Comparison of ENCODE assay signal across 9 cellular contexts in genomic region chr5:142432961-142433360, GRCh38.
A peak's percentile ranks its signal among the peaks of the same experiment; 100 is the strongest.
DNase-seq lines count a peak whose midpoint lies in the region; ATAC-seq, FAIRE-seq and TF ChIP-seq lines count a peak whose summit lies in the region.
"Had no signal": no experiment of that assay in that cellular context is flagged by ENCODE, and none has a peak within 500 bp of the region (broad histone marks: within the 10 kb centered on the region; RNA-seq: fewer than 3 reads in every experiment).

No MANE protein-coding gene starts in this region.

- DNase-seq in activated T-helper 1 cell treated with anti-CD3 and anti-CD28 coated beads, Interleukin-12 subunit alpha, Interleukin-12 subunit beta, Interleukin-2, Interleukin-4 antibody, amounts not matched to agents 30 ng/mL and 10 ng/mL and 1 ng/mL, durations not matched to agents 14 hours and 24 hours and 36 hours (ENCODE audit: low spot score), result peak; percentile 56
- DNase-seq in pancreas (no peak), head of caudate nucleus (no peak), COLO668 (lab: John Stamatoyannopoulos, UW; ENCODE audit: unreplicated experiment) (no peak), inferior parietal cortex (ENCODE audit: extremely low spot score) (no peak), NCI-H524 treated with DMSO at 0.1 percent for 48 hours (lab: John Stamatoyannopoulos, UW) (no peak)
- DNase-seq: kidney glomerular epithelial cell had no signal

- H3K36me3 ChIP-seq in pancreas, result no peaks in the 10 kb centered on the region

- no peaks in the 10 kb centered on the region for H3K27me3 ChIP-seq in pancreas

- no peak overlapping the region for H3K4me3 ChIP-seq in pancreas

- peaks cover 36% of the 10 kb centered on the region for H3K4me1 Mint-ChIP-seq in activated T-helper 1 cell treated with anti-CD3 and anti-CD28 coated beads, Interleukin-12 subunit alpha, Interleukin-12 subunit beta, Interleukin-2, Interleukin-4 antibody, amounts not matched to agents 30 ng/mL and 10 ng/mL and 1 ng/mL, durations not matched to agents 14 hours and 24 hours and 36 hours (ENCODE audit: low read depth)

- intact Hi-C loops in activated T-helper 1 cell treated with anti-CD3 and anti-CD28 coated beads, Interleukin-12 subunit alpha, Interleukin-12 subunit beta, Interleukin-2, Interleukin-4 antibody, amounts not matched to agents 30 ng/mL and 10 ng/mL and 1 ng/mL, durations not matched to agents 14 hours and 24 hours and 36 hours (cut with micrococcal nuclease), result loop anchor here (1.0 to 5.0 kb wide), 3 partner anchors 39 to 111 kb away; no protein-coding TSS in a partner anchor
- intact Hi-C loops in pancreas (cut with DNase I) (no loop called here), head of caudate nucleus (cut with DNase I) (no loop called here)

- FAIRE-seq in pancreas (lab: Jason Lieb, UNC), result no peak

- TF ChIP-seq CTCF in pancreas (IDR thresholded peaks at IDR 0.05), result no peak

- no peaks in the 10 kb centered on the region for H3K9me3 Mint-ChIP-seq in activated T-helper 1 cell treated with anti-CD3 and anti-CD28 coated beads, Interleukin-12 subunit alpha, Interleukin-12 subunit beta, Interleukin-2, Interleukin-4 antibody, amounts not matched to agents 30 ng/mL and 10 ng/mL and 1 ng/mL, durations not matched to agents 14 hours and 24 hours and 36 hours

- H3K9me3 ChIP-seq in pancreas, result no peaks in the 10 kb centered on the region

- no peaks in the 10 kb centered on the region for H3K27me3 Mint-ChIP-seq in activated T-helper 1 cell treated with anti-CD3 and anti-CD28 coated beads, Interleukin-12 subunit alpha, Interleukin-12 subunit beta, Interleukin-2, Interleukin-4 antibody, amounts not matched to agents 30 ng/mL and 10 ng/mL and 1 ng/mL, durations not matched to agents 14 hours and 24 hours and 36 hours (ENCODE audit: insufficient read depth)

- H3K27ac ChIP-seq in pancreas, result no peak overlapping the region

- H3K27ac Mint-ChIP-seq in activated T-helper 1 cell treated with anti-CD3 and anti-CD28 coated beads, Interleukin-12 subunit alpha, Interleukin-12 subunit beta, Interleukin-2, Interleukin-4 antibody, amounts not matched to agents 30 ng/mL and 10 ng/mL and 1 ng/mL, durations not matched to agents 14 hours and 24 hours and 36 hours, result peak overlapping the region; percentile 90

- no peaks in the 10 kb centered on the region for H3K36me3 Mint-ChIP-seq in activated T-helper 1 cell treated with anti-CD3 and anti-CD28 coated beads, Interleukin-12 subunit alpha, Interleukin-12 subunit beta, Interleukin-2, Interleukin-4 antibody, amounts not matched to agents 30 ng/mL and 10 ng/mL and 1 ng/mL, durations not matched to agents 14 hours and 24 hours and 36 hours (ENCODE audit: low read depth)

- no peaks in the 10 kb centered on the region for H3K4me1 ChIP-seq in pancreas

- 27 to 32% methylated on average over 2 of the region's 2 CpGs for WGBS in pancreas, 2 donors

- peak overlapping the region; percentile 66 for H3K4me3 Mint-ChIP-seq in activated T-helper 1 cell treated with anti-CD3 and anti-CD28 coated beads, Interleukin-12 subunit alpha, Interleukin-12 subunit beta, Interleukin-2, Interleukin-4 antibody, amounts not matched to agents 30 ng/mL and 10 ng/mL and 1 ng/mL, durations not matched to agents 14 hours and 24 hours and 36 hours

- ATAC-seq in GM18907 (IDR thresholded peaks at IDR 0.05; ENCODE audit: unreplicated experiment) (peak; percentile 56), HG03571 (IDR thresholded peaks at IDR 0.05; ENCODE audit: unreplicated experiment) (peak; percentile 41), pancreas (peak in 3 of 4 donors; percentile 45 to 46 (median 46))
